In genomic region chr16:46582313-46582712, GRCh38 we compare ENCODE assay signal across 20 cellular contexts. TPM values are rescaled to one million over a fixed set of nuclear protein-coding genes. Genes with fewer than 3 reads are reported as not detected.
DNase-seq lines count a peak whose midpoint lies in the region; ATAC-seq, FAIRE-seq and TF ChIP-seq lines count a peak whose summit lies in the region.
"Had no signal": no experiment of that assay in that cellular context is flagged by ENCODE, and none has a peak within 500 bp of the region (broad histone marks: within the 10 kb centered on the region; RNA-seq: fewer than 3 reads in every experiment).

No MANE protein-coding gene starts in this region.

- peaks cover 56% of the 10 kb centered on the region for H3K36me3 ChIP-seq in HUES6 (ENCODE audit: control insufficient read depth, insufficient read depth, low read length)
- peaks cover 62% of the 10 kb centered on the region for H3K36me3 ChIP-seq in K562 (ENCODE audit: control insufficient read depth, insufficient read depth, low read length)

- intact Hi-C loops in K562 (cut with micrococcal nuclease), result no loop called here

- no peak overlapping the region for H2AFZ ChIP-seq in K562 (ENCODE audit: low read depth, low read length)
- H2AFZ ChIP-seq: GM23248 had no signal

- in situ Hi-C loops in K562 (cut with MboI), result no loop called here

- no peaks in the 10 kb centered on the region for H3K9me1 ChIP-seq in K562 (ENCODE audit: control insufficient read depth, insufficient read depth, low read length)

- TF ChIP-seq RAD21 in K562 (CRISPR knock-in tag; conservative IDR thresholded peaks at IDR 0.05 in 1 of 2, IDR thresholded peaks at IDR 0.05 in 1 of 2), result no peak

- no peak for TF ChIP-seq EP300 in K562 (IDR thresholded peaks at IDR 0.05; ENCODE audit: low read length)

- no TSS peak for BruUV-seq in K562 (replicated peaks; lab: Mats Ljungman, UMichigan)

- TF ChIP-seq POLR2A in K562 (conservative IDR thresholded peaks at IDR 0.05), result no peak

- FAIRE-seq in K562 (lab: Jason Lieb, UNC), result no peak
- FAIRE-seq: G401.6, GM18507 had no signal

- no peaks in the 10 kb centered on the region for H3K4me1 ChIP-seq in HUES6 (ENCODE audit: control insufficient read depth, insufficient read depth, low read length)
- peaks cover 3 to 21% of the 10 kb centered on the region in 2 experiments; a peak in 4 of 5 replicates for H3K4me1 ChIP-seq in K562 (replicated peaks in 1 of 2; ENCODE audit: control insufficient read depth in 2 of 2, insufficient read depth in 2 of 2, low read length in 2 of 2)
- H3K4me1 ChIP-seq: Peyer's patch had no signal

- H3K79me2 ChIP-seq in K562 (ENCODE audit: control insufficient read depth, insufficient read depth, low read length), result peaks cover 14% of the 10 kb centered on the region

- H3K27ac ChIP-seq in HUES6 (ENCODE audit: low read depth, low read length) (no peak overlapping the region), K562 (ENCODE audit: extremely low read depth, low read depth, low read length) (no peak overlapping the region)
- H3K27ac ChIP-seq: GM23248, Peyer's patch had no signal

- TF ChIP-seq CTCF in K562 (IDR thresholded peaks at IDR 0.05 in 2 of 3, conservative IDR thresholded peaks at IDR 0.05 in 1 of 3; ENCODE audit: insufficient read depth in 2 of 3, low read depth in 1 of 3, low read length in 3 of 3), result no peak

- H3K27me3 ChIP-seq in HUES6 (ENCODE audit: control insufficient read depth, insufficient read depth, low read length) (no peaks in the 10 kb centered on the region), K562 (ENCODE audit: control insufficient read depth in 2 of 2, insufficient read depth in 2 of 2, low read length in 2 of 2) (no peaks in the 10 kb centered on the region)
- H3K27me3 ChIP-seq: Peyer's patch had no signal

- CTCF ChIA-PET in K562 (lab: Yijun Ruan, JAX; ENCODE audit: low intra/inter-chr PET ratio), result no interaction called here

- H3K4me3 ChIP-seq in HUES6 (ENCODE audit: low read depth, low read length) (no peak overlapping the region), K562 (no peak overlapping the region)
- H3K4me3 ChIP-seq: GM23248, Peyer's patch had no signal

- POLR2A ChIA-PET in K562 (lab: Yijun Ruan, JAX), result interaction anchor here (0.8 to 2.1 kb wide), 3 partner anchors 9 to 20 kb away, joined by 3 to 18 read pairs (median 3); no protein-coding TSS in a partner anchor

- no peak overlapping the region for H3K4me2 ChIP-seq in K562 (ENCODE audit: insufficient read depth, low read length)

- H3K9me3 ChIP-seq in HUES6 (ENCODE audit: control insufficient read depth, insufficient read depth, low read depth, low read length) (no peaks in the 10 kb centered on the region; the same call in 1 of the 2 replicates), K562 (replicated peaks; ENCODE audit: control insufficient read depth, insufficient read depth, low read depth, low read length) (no peaks in the 10 kb centered on the region; the same call in none of the 2 replicates)

- ATAC-seq in K562, result peak; percentile 65; the same call in 2 of the 3 replicates
- ATAC-seq: SK-N-SH treated with all-trans-retinoic acid at 6 μM for 48 hours had no signal

- H3K9ac ChIP-seq in HUES6 (ENCODE audit: low read length), result peak overlapping the region; percentile 57
- no peak overlapping the region for H3K9ac ChIP-seq in K562 (ENCODE audit: insufficient read depth in 1 of 2, low read depth in 2 of 2, low read length in 2 of 2)
- H3K9ac ChIP-seq: GM23248 had no signal

- peak; percentile 38 for DNase-seq in CMK (ENCODE audit: low read depth)
- DNase-seq in OCI-M1 (lab: John Stamatoyannopoulos, UW), result peak; percentile 86
- peak in 1 of 4 experiments; percentile 20 for DNase-seq in K562 (ENCODE audit: extremely low read depth in 1 of 4, low spot score in 3 of 4)
- DNase-seq in ureter (ENCODE audit: low spot score), result no peak
- no peak for DNase-seq in hippocampal formation (lab: John Stamatoyannopoulos, UW)
- DNase-seq in NCI-H128 (lab: John Stamatoyannopoulos, UW; ENCODE audit: unreplicated experiment), result no peak
- DNase-seq: Calu3; CD4-positive, alpha-beta T cell; GM23248; H9; HFFc6; MM.1S; NCI-H1417 treated with DMSO at 0.1 percent for 48 hours; NCI-H1930; Peyer's patch; T-cell had no signal

- WGBS in K562 (ENCODE audit: insufficient coverage, low coverage, missing lambda C conversion rate), result 50% methylated on average over 1 of the region's 1 CpG

- no peaks in the 10 kb centered on the region for H4K20me1 ChIP-seq in K562 (replicated peaks; ENCODE audit: control insufficient read depth, insufficient read depth, low read length)

TF ChIP-seq in K562, 482 proteins besides CTCF, POLR2A, EP300 and RAD21 (continues in another document):
- TF ChIP-seq FIP1L1 (IDR thresholded peaks at IDR 0.05; ENCODE audit: low read depth, low read length, poor library complexity, severe bottlenecking), result no peak
- peak; percentile 39; the same call in 1 of the 2 replicates for TF ChIP-seq CBFA2T3 (IDR thresholded peaks at IDR 0.05)
- TF ChIP-seq RBFOX2 (IDR thresholded peaks at IDR 0.05; ENCODE audit: low read depth, low read length), result no peak
- peak; percentile 13; the same call in 1 of the 2 replicates for TF ChIP-seq NCOR1 (IDR thresholded peaks at IDR 0.05)
- no peak for TF ChIP-seq HES1 (IDR thresholded peaks at IDR 0.05; ENCODE audit: low read depth)
- TF ChIP-seq BRD9 (IDR thresholded peaks at IDR 0.05; ENCODE audit: low read depth, partially characterized antibody), result no peak
- no peak for TF ChIP-seq POLR2B (IDR thresholded peaks at IDR 0.05; ENCODE audit: low read depth, partially characterized antibody)
- TF ChIP-seq ZKSCAN8 (CRISPR knock-in tag; IDR thresholded peaks at IDR 0.05), result no peak
- TF ChIP-seq CC2D1A (IDR thresholded peaks at IDR 0.05), result no peak
- no peak for TF ChIP-seq ZNF561 (CRISPR knock-in tag; conservative IDR thresholded peaks at IDR 0.05)
- no peak for TF ChIP-seq RBM14 (IDR thresholded peaks at IDR 0.05; ENCODE audit: borderline replicate concordance, insufficient read depth, low read depth, low read length)
- no peak for TF ChIP-seq ZNF274 (IDR thresholded peaks at IDR 0.05; ENCODE audit: borderline replicate concordance, low read depth, low read length)
- no peak for TF ChIP-seq STAG1 (CRISPR knock-in tag; IDR thresholded peaks at IDR 0.05; ENCODE audit: borderline replicate concordance)
- peak; percentile 75 for TF ChIP-seq ARID1B (IDR thresholded peaks at IDR 0.05)
- TF ChIP-seq TAL1 (IDR thresholded peaks at IDR 0.05), result peak; percentile 44; the same call in 1 of the 2 replicates
- TF ChIP-seq ETV1 (tag; conservative IDR thresholded peaks at IDR 0.05; ENCODE audit: low read depth), result no peak
- TF ChIP-seq ZFP30 (CRISPR knock-in tag; IDR thresholded peaks at IDR 0.05; ENCODE audit: borderline replicate concordance), result no peak
- TF ChIP-seq TCF3 (CRISPR knock-in tag; IDR thresholded peaks at IDR 0.05), result peak; percentile 60
- peak; percentile 48 for TF ChIP-seq TFAP4 (CRISPR knock-in tag; IDR thresholded peaks at IDR 0.05; ENCODE audit: borderline replicate concordance)
- peak; percentile 71; the same call in 1 of the 2 replicates for TF ChIP-seq ZNF740 (CRISPR knock-in tag; IDR thresholded peaks at IDR 0.05)
- TF ChIP-seq ZNF740 (tag; IDR thresholded peaks at IDR 0.05), result no peak
- TF ChIP-seq PCBP1 (IDR thresholded peaks at IDR 0.05; ENCODE audit: low read depth, low read length, poor library complexity, severe bottlenecking), result no peak

RNA-seq across cellular contexts. Expression of gene SHCBP1, which starts 38.9 kb away (rescaled TPM):
- 57.4 and 121 TPM in 2 replicates for total RNA-seq in K562 (2011; cell fraction: chromatin; rRNA removed; ENCODE audit: low replicate concordance)
- 24.3 and 35.9 TPM in 2 replicates for total RNA-seq in K562 (2011; cell fraction: nucleolus; rRNA removed)
- total RNA-seq in K562 (2011; cell fraction: nucleoplasm; rRNA removed), result 43.2 and 49.7 TPM in 2 replicates
- total RNA-seq in K562 (2014; rRNA removed) (15.6 and 19.7 TPM in 2 replicates), K562 (2014; rRNA removed; fragmentation: Illumina TruSeq; extraction: Trizol) (22.3 and 22.4 TPM in 2 replicates), K562 (2015; rRNA removed; fragmentation: Illumina TruSeq; extraction: Trizol) (15.8 and 16.9 TPM in 2 replicates), K562 (2021) (18.0 and 18.2 TPM in 2 replicates), ureter (0.99 TPM)
- polyA plus RNA-seq in K562 (2011; rRNA removed) (21.3 and 29.6 TPM in 2 replicates), K562 (2014; fragmentation: Illumina TruSeq; extraction: Trizol) (18.0 and 21.0 TPM in 2 replicates), K562 (2014; fragmentation: Nextera tagmentation; extraction: Ambion mirVana) (1 to 10 TPM; 6.2 to 6.8 TPM), K562 (2014; rRNA removed) (20.6 and 21.1 TPM in 2 replicates)
- 6.6 and 16.0 TPM in 2 replicates for polyA plus RNA-seq in K562 (2011; cell fraction: cytosol; rRNA removed)
- 13.6 and 19.8 TPM in 2 replicates for polyA plus RNA-seq in K562 (2011; cell fraction: nucleus; rRNA removed)
- 13.7 and 23.1 TPM in 2 replicates for polyA plus RNA-seq in K562 (2012)
- 47.5 and 52.1 TPM in 2 replicates for polyA minus RNA-seq in K562 (2011; rRNA and poly(A)+ RNA removed)
- 14.6 and 15.5 TPM in 2 replicates for polyA minus RNA-seq in K562 (2011; cell fraction: cytosol; rRNA and poly(A)+ RNA removed)
- 24.6 and 42.8 TPM in 2 replicates for polyA minus RNA-seq in K562 (2011; cell fraction: nucleus; rRNA and poly(A)+ RNA removed)

Comparison
In these comparisons a context has a peak if more than half of its experiments do, and no peak if none do; other contexts are left out.
1. DNase-seq: peak in CMK (single experiment) and OCI-M1 (single experiment); none in ureter (single experiment), hippocampal formation (0 of 2) and NCI-H128 (single experiment).